ENCODE assay signal across 8 cellular contexts in the genomic region with DNA sequence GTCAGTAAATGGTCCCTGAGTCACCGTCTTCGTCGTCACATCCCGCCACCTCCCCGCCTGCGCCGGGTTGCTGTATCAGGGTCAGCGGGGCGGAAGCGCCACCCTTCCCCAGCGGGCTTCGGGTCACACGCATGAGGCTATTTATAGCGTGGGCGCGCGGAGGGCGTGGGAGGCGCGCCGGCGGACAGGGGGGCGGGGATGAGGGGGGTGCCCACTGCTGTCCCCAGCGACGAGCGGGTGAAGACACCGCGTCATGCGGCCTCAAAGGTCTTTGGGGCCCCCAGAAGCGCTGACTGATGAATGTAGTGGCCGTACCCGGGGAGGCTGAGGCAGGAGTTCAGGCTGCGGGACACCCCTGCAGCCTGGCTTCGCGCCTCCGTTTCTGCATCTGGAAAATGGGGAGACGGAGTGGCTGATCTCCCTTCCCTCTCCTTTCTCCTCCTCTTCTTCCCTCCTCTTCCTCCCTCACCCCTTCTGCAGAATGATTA. TPM values are rescaled to one million over a fixed set of nuclear protein-coding genes. Genes with fewer than 3 reads are reported as not detected.
DNase-seq lines count a peak whose midpoint lies in the region; ATAC-seq and TF ChIP-seq lines count a peak whose summit lies in the region.

No MANE protein-coding gene starts in this region.

- peak overlapping the region; percentile 30 for H3K4me3 ChIP-seq in WERI-Rb-1 (ENCODE audit: low read depth, low read length)
- peak overlapping the region; percentile 68 for H3K4me3 ChIP-seq in coronary artery
- no peak overlapping the region for H3K4me3 ChIP-seq in lower leg skin (ENCODE audit: low read depth, poor library complexity, severe bottlenecking)

- DNase-seq in C1 segment of cervical spinal cord (lab: John Stamatoyannopoulos, UW) (peak in 10 of 14 donors; percentile 3 to 82 (median 12)), WERI-Rb-1 (peak; percentile 73), coronary artery (ENCODE audit: low spot score) (peak; percentile 89), lower leg skin (ENCODE audit: low spot score in 2 of 2) (peak; percentile 54 to 92), HuH-7.5 (ENCODE audit: low spot score) (no peak)
- peak; percentile 16 to 21 for DNase-seq in stimulated activated CD8-positive, alpha-beta memory T cell treated with anti-CD3 and anti-CD28 coated beads, Interleukin-4, amount 100 ng/mL, for 1 hour (ENCODE audit: low read depth in 2 of 2, low spot score in 1 of 2)

- H3K27ac ChIP-seq in WERI-Rb-1 (no peak overlapping the region), coronary artery (peak overlapping the region; percentile 4 to 78)

- 4 to 6% methylated on average over 28 to 34 of the region's 37 CpGs for WGBS in lower leg skin, 2 donors

- H3K9me3 ChIP-seq in WERI-Rb-1 (ENCODE audit: severe bottlenecking): no peaks in the 10 kb centered on the region

- intact Hi-C loops in lower leg skin (cut with DNase I; ENCODE audit: low total_unique reads): no loop called here

- TF ChIP-seq POLR2A in lower leg skin (IDR thresholded peaks at IDR 0.05): no peak

- H3K36me3 ChIP-seq in WERI-Rb-1: peaks cover 17% of the 10 kb centered on the region

- ATAC-seq in HG02885 (IDR thresholded peaks at IDR 0.05; ENCODE audit: poor library complexity, unreplicated experiment) (peak; percentile 61), GM19397 (IDR thresholded peaks at IDR 0.05; ENCODE audit: unreplicated experiment) (no peak)

- no peaks in the 10 kb centered on the region for H3K27me3 ChIP-seq in WERI-Rb-1 (ENCODE audit: insufficient read depth, low read depth, severe bottlenecking)

- TF ChIP-seq CTCF in WERI-Rb-1 (IDR thresholded peaks at IDR 0.05; ENCODE audit: low read depth, low read length): 0 out of 2 replicates have a peak, but pooled peaks have one; percentile 14
- TF ChIP-seq CTCF in coronary artery (IDR thresholded peaks at IDR 0.05): no peak
- no peak for TF ChIP-seq CTCF in lower leg skin (IDR thresholded peaks at IDR 0.05)

RNA-seq across cellular contexts. Expression of a gene that starts 7.9 kb away (rescaled TPM):
- total RNA-seq in lower leg skin: not detected

RNA-seq across cellular contexts. Expression of a gene that starts 39.0 kb away (rescaled TPM):
- 10 to 100 TPM; 10.8 to 32.7 (median 24.5) TPM for total RNA-seq in lower leg skin
